Comparison of ENCODE assay signal across 26 cellular contexts in the genomic region with DNA sequence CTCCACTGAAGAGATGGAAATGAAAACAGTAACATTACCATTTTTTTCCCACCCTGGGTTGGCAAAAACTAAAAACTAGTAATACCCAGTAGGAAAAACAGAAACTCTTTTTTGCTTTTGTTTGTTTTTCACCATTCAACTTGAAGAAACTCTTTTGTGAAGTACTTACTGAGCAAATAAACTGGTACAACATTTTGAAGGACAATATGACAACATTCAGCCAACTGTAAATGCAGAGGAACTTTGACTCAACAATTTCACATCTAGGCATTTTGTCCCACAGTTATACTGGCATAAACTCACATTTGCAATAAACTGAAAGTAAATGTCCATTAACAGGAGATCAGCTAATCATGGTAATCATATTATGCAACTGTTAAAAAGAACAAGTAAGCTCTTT.
"Had no signal": no experiment of that assay in that cellular context is flagged by ENCODE, and none has a peak within 500 bp of the region (broad histone marks: within the 10 kb centered on the region; RNA-seq: fewer than 3 reads in every experiment).

No MANE protein-coding gene starts in this region.

- H3K9me3 Mint-ChIP-seq: activated B cell treated with CpG ODN at 0.5 μM for 24 hours; activated CD4-positive, alpha-beta T cell treated with anti-CD3 and anti-CD28 coated beads, Interleukin-2, amount 10 ng/mL, durations not matched to agents 24 days and 14 days; activated naive CD4-positive, alpha-beta T cell treated with anti-CD3 and anti-CD28 coated beads, Interleukin-2, amount 50 U/mL, for 24 hours; activated T-cell treated with anti-CD3 and anti-CD28 coated beads, Interleukin-2, amount 50 U/mL, for 24 hours; activated T-helper 1 cell treated with anti-CD3 and anti-CD28 coated beads, Interleukin-12 subunit alpha, Interleukin-12 subunit beta, Interleukin-2, Interleukin-4 antibody, amounts not matched to agents 30 ng/mL and 10 ng/mL and 1 ng/mL, durations not matched to agents 14 hours and 24 hours and 36 hours had no signal

- H3K4me1 Mint-ChIP-seq: activated B cell treated with CpG ODN at 0.5 μM for 24 hours; activated naive CD4-positive, alpha-beta T cell treated with anti-CD3 and anti-CD28 coated beads, Interleukin-2, amount 50 U/mL, for 24 hours had no signal

- H3K27me3 Mint-ChIP-seq: activated B cell treated with CpG ODN at 0.5 μM for 24 hours; activated CD4-positive, alpha-beta T cell treated with anti-CD3 and anti-CD28 coated beads, Interleukin-2, amount 10 ng/mL, durations not matched to agents 24 days and 14 days; activated CD8-positive, alpha-beta memory T cell treated with anti-CD3 and anti-CD28 coated beads, Interleukin-2, amount 10 ng/mL, durations not matched to agents 7 days and 5 days; activated naive CD4-positive, alpha-beta T cell treated with anti-CD3 and anti-CD28 coated beads, Interleukin-2, amount 50 U/mL, for 24 hours; activated T-cell treated with anti-CD3 and anti-CD28 coated beads, Interleukin-2, amount 50 U/mL, for 24 hours; T-helper 17 cell had no signal

- H3K36me3 ChIP-seq: breast epithelium had no signal

- H3K27ac Mint-ChIP-seq: activated B cell treated with CpG ODN at 0.5 μM for 24 hours; activated CD4-positive, alpha-beta T cell treated with anti-CD3 and anti-CD28 coated beads, Interleukin-2, amount 10 ng/mL, durations not matched to agents 24 days and 14 days; activated CD8-positive, alpha-beta memory T cell treated with anti-CD3 and anti-CD28 coated beads, Interleukin-2, amount 10 ng/mL, durations not matched to agents 7 days and 5 days; activated T-cell treated with anti-CD3 and anti-CD28 coated beads, Interleukin-2, amount 50 U/mL, for 24 hours; activated T-helper 1 cell treated with anti-CD3 and anti-CD28 coated beads, Interleukin-12 subunit alpha, Interleukin-12 subunit beta, Interleukin-2, Interleukin-4 antibody, amounts not matched to agents 30 ng/mL and 10 ng/mL and 1 ng/mL, durations not matched to agents 14 hours and 24 hours and 36 hours; T-helper 17 cell had no signal

- H3K27me3 ChIP-seq: breast epithelium, MG63 had no signal

- H2AFZ ChIP-seq: PC-9 had no signal

- H3K4me1 ChIP-seq: breast epithelium had no signal

- H3K4me2 ChIP-seq: PC-9 had no signal

- ATAC-seq: activated CD8-positive, alpha-beta memory T cell treated with anti-CD3 and anti-CD28 coated beads, Interleukin-2, amount 10 ng/mL, durations not matched to agents 7 days and 5 days; T-helper 17 cell had no signal

- H3K27ac ChIP-seq: breast epithelium, PC-9 had no signal

- H3K4me3 Mint-ChIP-seq: activated B cell treated with CpG ODN at 0.5 μM for 24 hours; activated CD4-positive, alpha-beta T cell treated with anti-CD3 and anti-CD28 coated beads, Interleukin-2, amount 10 ng/mL, durations not matched to agents 24 days and 14 days; activated CD8-positive, alpha-beta memory T cell treated with anti-CD3 and anti-CD28 coated beads, Interleukin-2, amount 10 ng/mL, durations not matched to agents 7 days and 5 days; activated naive CD4-positive, alpha-beta T cell treated with anti-CD3 and anti-CD28 coated beads, Interleukin-2, amount 50 U/mL, for 24 hours; activated T-cell treated with anti-CD3 and anti-CD28 coated beads, Interleukin-2, amount 50 U/mL, for 24 hours; activated T-helper 1 cell treated with anti-CD3 and anti-CD28 coated beads, Interleukin-12 subunit alpha, Interleukin-12 subunit beta, Interleukin-2, Interleukin-4 antibody, amounts not matched to agents 30 ng/mL and 10 ng/mL and 1 ng/mL, durations not matched to agents 14 hours and 24 hours and 36 hours; T-helper 17 cell had no signal

- H3K4me3 ChIP-seq: breast epithelium, MG63, PC-9 had no signal

- H3K9me3 ChIP-seq: breast epithelium, MG63 had no signal

- DNase-seq: activated B cell treated with CpG ODN at 0.5 μM for 24 hours; activated CD4-positive, alpha-beta T cell treated with anti-CD3 and anti-CD28 coated beads for 1 hour; activated CD4-positive, alpha-beta T cell treated with anti-CD3 and anti-CD28 coated beads, Interleukin-2, amount 10 ng/mL, durations not matched to agents 24 days and 14 days; activated CD4-positive, alpha-beta T cell treated with anti-CD3 and anti-CD28 coated beads, Interleukin-2, amount 50 U/mL, for 48 hours; activated CD8-positive, alpha-beta memory T cell treated with anti-CD3 and anti-CD28 coated beads, Interleukin-2, amount 10 ng/mL, durations not matched to agents 7 days and 5 days; activated effector memory CD4-positive, alpha-beta T cell treated with Interleukin-2 at 50 U/mL for 16 hours; activated naive CD4-positive, alpha-beta T cell; activated T-cell treated with anti-CD3 and anti-CD28 coated beads, Interleukin-2, amount 50 U/mL, for 24 hours; aorta; caudate nucleus; MG63; MV-4-11; NCI-H1092 treated with DMSO at 0.1 percent for 48 hours; NCI-H1417 treated with DMSO at 0.1 percent for 48 hours; NCI-H1694; NCI-H2029; NCI-H2107; NCI-H345; NCI-H524; PC-9; SIG-M5; T-helper 17 cell; T-helper 9 cell had no signal
